Comparison of ENCODE assay signal across 8 cellular contexts in the genomic region with DNA sequence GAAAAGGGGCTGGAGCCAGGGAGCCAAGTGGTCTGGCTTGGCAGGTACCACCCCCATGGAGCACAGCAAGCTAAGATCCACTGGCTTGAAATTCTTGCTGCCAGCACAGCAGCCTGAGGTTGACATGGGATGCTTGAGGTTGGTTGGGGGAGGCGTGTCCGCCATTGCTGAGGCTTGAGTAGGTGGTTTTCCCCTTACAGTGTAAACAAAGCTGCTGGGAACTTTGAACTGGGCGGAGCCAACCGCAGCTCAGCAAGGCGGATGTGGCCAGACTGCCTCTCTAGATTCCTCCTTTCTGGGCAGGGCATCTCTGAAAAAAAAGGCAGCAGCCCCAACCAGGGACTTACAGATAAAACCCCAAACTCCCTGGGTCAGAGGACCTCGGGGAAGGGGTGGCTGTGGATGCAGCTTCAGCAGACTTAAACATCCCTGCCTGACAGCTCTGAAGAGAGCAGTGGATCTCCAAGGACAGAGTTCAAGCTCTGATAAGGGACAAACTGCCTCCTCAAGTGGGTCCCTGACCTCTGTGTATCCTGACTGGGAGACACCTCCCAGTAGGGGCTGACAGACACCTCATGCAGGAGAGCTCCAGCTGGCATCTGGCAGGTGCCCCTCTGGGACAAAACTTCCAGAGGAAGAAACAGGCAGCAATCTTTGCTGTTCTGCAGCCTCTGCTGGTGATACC.
A peak's percentile ranks its signal among the peaks of the same experiment; 100 is the strongest.
DNase-seq lines count a peak whose midpoint lies in the region; ATAC-seq, FAIRE-seq and TF ChIP-seq lines count a peak whose summit lies in the region.
"Not testable (repeated sequence)": the region's sequence is repeated elsewhere in the genome, so short reads cannot be mapped to it uniquely, and the experiment has no call there.

No MANE protein-coding gene starts in this region.

- not testable (repeated sequence) for BruUV-seq in HepG2 (replicated peaks; lab: Mats Ljungman, UMichigan)

- not testable (repeated sequence) for H3K27ac ChIP-seq in HepG2 (ENCODE audit: extremely low read length, insufficient read depth, low read length)

- peak; percentile 16 for DNase-seq in A172 (ENCODE audit: low spot score)
- peak; percentile 8 for DNase-seq in GM12864 (ENCODE audit: low read depth)
- DNase-seq in Jurkat, Clone E6-1 (ENCODE audit: low read depth, low spot score) = peak; percentile 93
- peak; percentile 68 for DNase-seq in RCC 7860 (ENCODE audit: low spot score)
- peak; percentile 8 for DNase-seq in activated CD4-positive, alpha-beta T cell treated with anti-CD3 and anti-CD28 coated beads for 36 hours
- peak; percentile 35 for DNase-seq in central memory CD4-positive, alpha-beta T cell
- DNase-seq in HepG2 (ENCODE audit: low spot score) = peak; percentile 85

- H3K9me3 ChIP-seq in HepG2 (ENCODE audit: low read length) = not testable (repeated sequence)

- POLR2A ChIA-PET in activated CD4-positive, alpha-beta T cell treated with anti-CD3 and anti-CD28 coated beads for 36 hours (lab: Charles Lee); HepG2 (lab: Yijun Ruan, JAX): not testable (repeated sequence)

- H3K27me3 Mint-ChIP-seq in activated CD4-positive, alpha-beta T cell treated with anti-CD3 and anti-CD28 coated beads for 36 hours = not testable (repeated sequence)

- H3K36me3 Mint-ChIP-seq in activated CD4-positive, alpha-beta T cell treated with anti-CD3 and anti-CD28 coated beads for 36 hours (ENCODE audit: low read depth) = not testable (repeated sequence)

- in situ Hi-C loops in HepG2 (cut with HindIII; ENCODE audit: extremely low pct_ligation_motif_present, low pct_unique_long_range_greater_than_20kb) = not testable (repeated sequence)

- ATAC-seq in HG02798 (IDR thresholded peaks at IDR 0.05; ENCODE audit: poor library complexity, unreplicated experiment) (peak; percentile 75), HepG2 (peak; percentile 99)
- ATAC-seq in activated CD4-positive, alpha-beta T cell treated with anti-CD3 and anti-CD28 coated beads for 36 hours = not testable (repeated sequence)

- H3K4me3 Mint-ChIP-seq in activated CD4-positive, alpha-beta T cell treated with anti-CD3 and anti-CD28 coated beads for 36 hours = not testable (repeated sequence)

- peak in 1 of 2 experiments; percentile 50; a peak in 1 of 4 replicates for TF ChIP-seq EP300 in HepG2 (IDR thresholded peaks at IDR 0.05; ENCODE audit: low read depth in 2 of 2, low read length in 2 of 2)
- peak; percentile 72 for TF ChIP-seq EP300 in HepG2 (CRISPR knock-in tag; IDR thresholded peaks at IDR 0.05; ENCODE audit: borderline replicate concordance)

- peak overlapping the region; percentile 63 for H3K4me2 ChIP-seq in HepG2 (ENCODE audit: low read depth, low read length)

- WGBS in HepG2 (ENCODE audit: low lambda C conversion rate) = 0% methylated on average over 1 of the region's 6 CpGs

- H3K4me3 ChIP-seq in GM12864 (ENCODE audit: low read depth, low read length); Jurkat, Clone E6-1 (ENCODE audit: low read length): not testable (repeated sequence)
- H3K4me3 ChIP-seq in HepG2 (replicated peaks in 1 of 3; ENCODE audit: insufficient read depth in 1 of 3, low read depth in 2 of 3, low read length in 3 of 3) = peak overlapping the region in 1 of 3 experiments; percentile 38; a peak in 2 of 6 replicates

- not testable (repeated sequence) for H3K4me1 Mint-ChIP-seq in activated CD4-positive, alpha-beta T cell treated with anti-CD3 and anti-CD28 coated beads for 36 hours

- H3K9me3 Mint-ChIP-seq in activated CD4-positive, alpha-beta T cell treated with anti-CD3 and anti-CD28 coated beads for 36 hours (ENCODE audit: low read depth) = not testable (repeated sequence)

- H3K4me1 ChIP-seq in HepG2 (ENCODE audit: insufficient read depth, low read length) = peaks cover 23% of the 10 kb centered on the region

- not testable (repeated sequence) for TF ChIP-seq POLR2A in HepG2 (IDR thresholded peaks at IDR 0.05; ENCODE audit: insufficient read depth in 1 of 2, low read depth in 2 of 2, low read length in 2 of 2)

- H4K20me1 ChIP-seq in HepG2 (ENCODE audit: insufficient read depth, low read length) = not testable (repeated sequence)

- intact Hi-C loops in activated CD4-positive, alpha-beta T cell treated with anti-CD3 and anti-CD28 coated beads for 36 hours (cut with DNase I, micrococcal nuclease); HepG2 (cut with micrococcal nuclease; ENCODE audit: unreplicated experiment): not testable (repeated sequence)

- not testable (repeated sequence) for TF ChIP-seq RAD21 in HepG2 (CRISPR knock-in tag; IDR thresholded peaks at IDR 0.05)

- H3K27ac Mint-ChIP-seq in activated CD4-positive, alpha-beta T cell treated with anti-CD3 and anti-CD28 coated beads for 36 hours = not testable (repeated sequence)

- CTCF ChIA-PET in activated CD4-positive, alpha-beta T cell treated with anti-CD3 and anti-CD28 coated beads for 36 hours (lab: Charles Lee) = interaction anchor here (0.6 kb wide), 1 partner anchor 19 kb away, joined by 3 read pairs; no protein-coding TSS in a partner anchor
- CTCF ChIA-PET in HepG2 (lab: Yijun Ruan, JAX; ENCODE audit: low intra/inter-chr PET ratio, low total read pairs) = not testable (repeated sequence)

- TF ChIP-seq CTCF in GM12864 (IDR thresholded peaks at IDR 0.05; ENCODE audit: low read depth, low read length, missing control alignments); HepG2 (CRISPR knock-in tag; IDR thresholded peaks at IDR 0.05): not testable (repeated sequence)

- peak overlapping the region; percentile 42 for H2AFZ ChIP-seq in HepG2 (ENCODE audit: low read length)

- H3K79me2 ChIP-seq in HepG2 (ENCODE audit: insufficient read depth, low read length) = not testable (repeated sequence)

- H3K36me3 ChIP-seq in HepG2 (replicated peaks in 1 of 2; ENCODE audit: control insufficient read depth in 1 of 2, insufficient read depth in 2 of 2, low read length in 2 of 2) = not testable (repeated sequence)

- FAIRE-seq in RCC 7860 (lab: Jason Lieb, UNC) = not testable (repeated sequence)
- peak; percentile 28 for FAIRE-seq in HepG2 (lab: Jason Lieb, UNC)

- not testable (repeated sequence) for H3K9ac ChIP-seq in HepG2 (ENCODE audit: insufficient read depth, low read depth, low read length)

- H3K27me3 ChIP-seq in HepG2 (ENCODE audit: control insufficient read depth in 1 of 2, insufficient read depth in 2 of 2, low read length in 2 of 2) = not testable (repeated sequence)

TF ChIP-seq in HepG2, 621 proteins besides CTCF, POLR2A, EP300 and RAD21 (continues in another document):
- TF ChIP-seq, protein P1, sequence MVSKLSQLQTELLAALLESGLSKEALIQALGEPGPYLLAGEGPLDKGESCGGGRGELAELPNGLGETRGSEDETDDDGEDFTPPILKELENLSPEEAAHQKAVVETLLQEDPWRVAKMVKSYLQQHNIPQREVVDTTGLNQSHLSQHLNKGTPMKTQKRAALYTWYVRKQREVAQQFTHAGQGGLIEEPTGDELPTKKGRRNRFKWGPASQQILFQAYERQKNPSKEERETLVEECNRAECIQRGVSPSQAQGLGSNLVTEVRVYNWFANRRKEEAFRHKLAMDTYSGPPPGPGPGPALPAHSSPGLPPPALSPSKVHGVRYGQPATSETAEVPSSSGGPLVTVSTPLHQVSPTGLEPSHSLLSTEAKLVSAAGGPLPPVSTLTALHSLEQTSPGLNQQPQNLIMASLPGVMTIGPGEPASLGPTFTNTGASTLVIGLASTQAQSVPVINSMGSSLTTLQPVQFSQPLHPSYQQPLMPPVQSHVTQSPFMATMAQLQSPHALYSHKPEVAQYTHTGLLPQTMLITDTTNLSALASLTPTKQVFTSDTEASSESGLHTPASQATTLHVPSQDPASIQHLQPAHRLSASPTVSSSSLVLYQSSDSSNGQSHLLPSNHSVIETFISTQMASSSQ (IDR thresholded peaks at IDR 0.05; ENCODE audit: low read depth) = not testable (repeated sequence)
- TF ChIP-seq, protein P1 (CRISPR knock-in tag; IDR thresholded peaks at IDR 0.05; ENCODE audit: borderline replicate concordance) = 0 out of 2 replicates have a peak, but pooled peaks have one; percentile 21
- TF ChIP-seq YEATS2 (CRISPR knock-in tag; IDR thresholded peaks at IDR 0.05; ENCODE audit: borderline replicate concordance) (peak; percentile 59; the same call in 1 of the 2 replicates), ISL2 (CRISPR knock-in tag; IDR thresholded peaks at IDR 0.05) (peak; percentile 58; the same call in 1 of the 2 replicates), ZMYM4 (CRISPR knock-in tag; IDR thresholded peaks at IDR 0.05) (peak; percentile 94), POGZ (CRISPR knock-in tag; IDR thresholded peaks at IDR 0.05) (peak; percentile 85)
- TF ChIP-seq, protein P2, sequence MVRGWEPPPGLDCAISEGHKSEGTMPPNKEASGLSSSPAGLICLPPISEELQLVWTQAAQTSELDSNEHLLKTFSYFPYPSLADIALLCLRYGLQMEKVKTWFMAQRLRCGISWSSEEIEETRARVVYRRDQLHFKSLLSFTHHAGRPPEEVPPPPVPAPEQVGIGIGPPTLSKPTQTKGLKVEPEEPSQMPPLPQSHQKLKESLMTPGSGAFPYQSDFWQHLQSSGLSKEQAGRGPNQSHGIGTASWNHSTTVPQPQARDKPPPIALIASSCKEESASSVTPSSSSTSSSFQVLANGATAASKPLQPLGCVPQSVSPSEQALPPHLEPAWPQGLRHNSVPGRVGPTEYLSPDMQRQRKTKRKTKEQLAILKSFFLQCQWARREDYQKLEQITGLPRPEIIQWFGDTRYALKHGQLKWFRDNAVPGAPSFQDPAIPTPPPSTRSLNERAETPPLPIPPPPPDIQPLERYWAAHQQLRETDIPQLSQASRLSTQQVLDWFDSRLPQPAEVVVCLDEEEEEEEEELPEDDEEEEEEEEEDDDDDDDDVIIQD (CRISPR knock-in tag; IDR thresholded peaks at IDR 0.05; ENCODE audit: low read depth) = peak; percentile 68; the same call in 1 of the 2 replicates

Comparison
In these comparisons a context has a peak if more than half of its experiments do, and no peak if none do; other contexts are left out.
1. DNase-seq: peak in every context shown above with its lines; median percentile 93 in Jurkat, Clone E6-1; 85 in HepG2; 68 in RCC 7860; 35 in central memory CD4-positive, alpha-beta T cell; 16 in A172; 8 in GM12864; 8 in activated CD4-positive, alpha-beta T cell treated with anti-CD3 and anti-CD28 coated beads for 36 hours.